Comparison of ENCODE assay signal across 1 cellular context in the genomic region with DNA sequence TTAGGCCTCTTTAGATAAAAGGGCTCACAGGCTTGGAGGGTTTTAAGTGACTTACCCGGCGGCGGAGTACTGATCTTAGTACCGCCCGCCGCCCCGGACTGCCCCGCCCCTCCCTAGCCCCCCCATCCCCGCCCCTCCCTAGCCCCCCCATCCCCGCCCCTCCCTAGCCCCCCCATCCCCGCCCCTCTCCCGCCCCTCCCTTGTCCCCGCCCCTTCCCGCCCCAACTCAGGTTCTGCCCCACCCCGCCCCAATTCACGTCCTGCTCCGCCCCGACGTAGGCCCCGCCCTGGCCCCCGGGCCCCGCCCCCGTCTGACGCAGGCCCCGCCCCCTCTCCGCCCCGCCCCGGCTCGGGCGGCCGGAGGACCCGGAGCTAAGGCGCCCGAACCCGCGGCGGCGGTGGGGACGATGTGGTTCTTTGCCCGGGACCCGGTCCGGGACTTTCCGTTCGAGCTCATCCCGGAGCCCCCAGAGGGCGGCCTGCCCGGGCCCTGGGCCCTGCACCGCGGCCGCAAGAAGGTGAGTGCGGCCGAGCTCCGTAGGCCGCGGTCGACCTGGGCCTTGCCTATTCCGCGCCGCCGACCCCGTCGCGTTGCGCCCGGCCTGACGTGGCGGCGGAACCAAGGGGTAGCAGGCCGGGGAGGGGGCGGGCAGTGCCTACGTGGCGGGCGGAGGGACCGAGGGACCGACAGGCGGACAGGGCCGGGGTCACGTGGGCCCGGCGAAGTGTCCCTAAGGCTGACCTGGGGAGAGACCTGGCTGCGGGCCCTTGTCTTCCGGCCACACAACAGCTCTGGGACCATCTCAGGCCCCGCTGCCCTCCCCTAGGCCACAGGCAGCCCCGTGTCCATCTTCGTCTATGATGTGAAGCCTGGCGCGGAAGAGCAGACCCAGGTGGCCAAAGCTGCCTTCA.
TF ChIP-seq lines count a peak whose summit lies in the region.

A gene (plus strand): TSS at position 337 of the 912 bp plus-strand sequence. CDS start 71 bp downstream, at position 408.

TF ChIP-seq in GM23338, 12 proteins besides CTCF, POLR2A, EP300 and RAD21 (continued from another document):
- TF ChIP-seq, protein P1, sequence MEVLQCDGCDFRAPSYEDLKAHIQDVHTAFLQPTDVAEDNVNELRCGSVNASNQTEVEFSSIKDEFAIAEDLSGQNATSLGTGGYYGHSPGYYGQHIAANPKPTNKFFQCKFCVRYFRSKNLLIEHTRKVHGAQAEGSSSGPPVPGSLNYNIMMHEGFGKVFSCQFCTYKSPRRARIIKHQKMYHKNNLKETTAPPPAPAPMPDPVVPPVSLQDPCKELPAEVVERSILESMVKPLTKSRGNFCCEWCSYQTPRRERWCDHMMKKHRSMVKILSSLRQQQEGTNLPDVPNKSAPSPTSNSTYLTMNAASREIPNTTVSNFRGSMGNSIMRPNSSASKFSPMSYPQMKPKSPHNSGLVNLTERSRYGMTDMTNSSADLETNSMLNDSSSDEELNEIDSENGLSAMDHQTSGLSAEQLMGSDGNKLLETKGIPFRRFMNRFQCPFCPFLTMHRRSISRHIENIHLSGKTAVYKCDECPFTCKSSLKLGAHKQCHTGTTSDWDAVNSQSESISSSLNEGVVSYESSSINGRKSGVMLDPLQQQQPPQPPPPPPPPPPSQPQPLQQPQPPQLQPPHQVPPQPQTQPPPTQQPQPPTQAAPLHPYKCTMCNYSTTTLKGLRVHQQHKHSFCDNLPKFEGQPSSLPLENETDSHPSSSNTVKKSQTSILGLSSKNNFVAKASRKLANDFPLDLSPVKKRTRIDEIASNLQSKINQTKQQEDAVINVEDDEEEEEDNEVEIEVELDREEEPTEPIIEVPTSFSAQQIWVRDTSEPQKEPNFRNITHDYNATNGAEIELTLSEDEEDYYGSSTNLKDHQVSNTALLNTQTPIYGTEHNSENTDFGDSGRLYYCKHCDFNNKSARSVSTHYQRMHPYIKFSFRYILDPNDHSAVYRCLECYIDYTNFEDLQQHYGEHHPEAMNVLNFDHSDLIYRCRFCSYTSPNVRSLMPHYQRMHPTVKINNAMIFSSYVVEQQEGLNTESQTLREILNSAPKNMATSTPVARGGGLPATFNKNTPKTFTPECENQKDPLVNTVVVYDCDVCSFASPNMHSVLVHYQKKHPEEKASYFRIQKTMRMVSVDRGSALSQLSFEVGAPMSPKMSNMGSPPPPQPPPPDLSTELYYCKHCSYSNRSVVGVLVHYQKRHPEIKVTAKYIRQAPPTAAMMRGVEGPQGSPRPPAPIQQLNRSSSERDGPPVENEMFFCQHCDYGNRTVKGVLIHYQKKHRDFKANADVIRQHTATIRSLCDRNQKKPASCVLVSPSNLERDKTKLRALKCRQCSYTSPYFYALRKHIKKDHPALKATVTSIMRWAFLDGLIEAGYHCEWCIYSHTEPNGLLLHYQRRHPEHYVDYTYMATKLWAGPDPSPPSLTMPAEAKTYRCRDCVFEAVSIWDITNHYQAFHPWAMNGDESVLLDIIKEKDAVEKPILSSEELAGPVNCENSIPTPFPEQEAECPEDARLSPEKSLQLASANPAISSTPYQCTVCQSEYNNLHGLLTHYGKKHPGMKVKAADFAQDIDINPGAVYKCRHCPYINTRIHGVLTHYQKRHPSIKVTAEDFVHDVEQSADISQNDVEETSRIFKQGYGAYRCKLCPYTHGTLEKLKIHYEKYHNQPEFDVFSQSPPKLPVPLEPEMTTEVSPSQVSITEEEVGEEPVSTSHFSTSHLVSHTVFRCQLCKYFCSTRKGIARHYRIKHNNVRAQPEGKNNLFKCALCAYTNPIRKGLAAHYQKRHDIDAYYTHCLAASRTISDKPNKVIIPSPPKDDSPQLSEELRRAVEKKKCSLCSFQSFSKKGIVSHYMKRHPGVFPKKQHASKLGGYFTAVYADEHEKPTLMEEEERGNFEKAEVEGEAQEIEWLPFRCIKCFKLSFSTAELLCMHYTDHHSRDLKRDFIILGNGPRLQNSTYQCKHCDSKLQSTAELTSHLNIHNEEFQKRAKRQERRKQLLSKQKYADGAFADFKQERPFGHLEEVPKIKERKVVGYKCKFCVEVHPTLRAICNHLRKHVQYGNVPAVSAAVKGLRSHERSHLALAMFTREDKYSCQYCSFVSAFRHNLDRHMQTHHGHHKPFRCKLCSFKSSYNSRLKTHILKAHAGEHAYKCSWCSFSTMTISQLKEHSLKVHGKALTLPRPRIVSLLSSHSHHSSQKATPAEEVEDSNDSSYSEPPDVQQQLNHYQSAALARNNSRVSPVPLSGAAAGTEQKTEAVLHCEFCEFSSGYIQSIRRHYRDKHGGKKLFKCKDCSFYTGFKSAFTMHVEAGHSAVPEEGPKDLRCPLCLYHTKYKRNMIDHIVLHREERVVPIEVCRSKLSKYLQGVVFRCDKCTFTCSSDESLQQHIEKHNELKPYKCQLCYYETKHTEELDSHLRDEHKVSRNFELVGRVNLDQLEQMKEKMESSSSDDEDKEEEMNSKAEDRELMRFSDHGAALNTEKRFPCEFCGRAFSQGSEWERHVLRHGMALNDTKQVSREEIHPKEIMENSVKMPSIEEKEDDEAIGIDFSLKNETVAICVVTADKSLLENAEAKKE (CRISPR knock-in tag; IDR thresholded peaks at IDR 0.05) = no peak
- no peak for TF ChIP-seq JUNB (IDR thresholded peaks at IDR 0.05; ENCODE audit: unreplicated experiment)
- TF ChIP-seq NANOG (IDR thresholded peaks at IDR 0.05; ENCODE audit: borderline replicate concordance) = no peak
- no peak for TF ChIP-seq EZH2 (IDR thresholded peaks at IDR 0.05; ENCODE audit: low read depth, unreplicated experiment)
